ENCODE assay signal across 19 cellular contexts in the genomic region with DNA sequence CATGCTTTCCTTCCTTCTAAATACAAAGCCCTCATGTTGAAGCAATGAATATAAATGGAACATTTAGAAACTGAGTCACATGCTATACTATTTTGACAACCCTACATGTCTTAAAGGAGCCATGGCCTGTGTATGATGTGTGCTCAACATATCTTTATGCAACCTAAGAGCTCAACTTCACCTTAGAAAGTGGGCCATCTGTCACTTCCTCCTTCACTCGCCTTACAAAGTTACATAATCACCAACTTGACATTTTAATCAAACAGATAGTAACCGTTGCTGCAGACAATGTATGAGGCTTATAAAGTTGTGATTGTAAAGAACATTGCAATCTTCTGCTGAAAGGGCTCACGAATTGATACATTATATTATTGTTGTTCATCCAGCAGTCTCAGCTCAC.
DNase-seq lines count a peak whose midpoint lies in the region; ATAC-seq lines count a peak whose summit lies in the region.
"Had no signal": no experiment of that assay in that cellular context is flagged by ENCODE, and none has a peak within 500 bp of the region (broad histone marks: within the 10 kb centered on the region; RNA-seq: fewer than 3 reads in every experiment).

No MANE protein-coding gene starts in this region.

- no peaks in the 10 kb centered on the region for H3K9me3 ChIP-seq in HAP-1
- H3K9me3 ChIP-seq: Peyer's patch had no signal

- DNase-seq in CD1c-positive myeloid dendritic cell (ENCODE audit: extremely low spot score), result peak; percentile 17
- peak; percentile 16 for DNase-seq in KBM-7
- DNase-seq in NCI-H524 (lab: John Stamatoyannopoulos, UW), result peak; percentile 73 to 93
- peak; percentile 26 for DNase-seq in SKM-1 treated with dmso at 0.1 percent for 144 hours (lab: John Stamatoyannopoulos, UW; ENCODE audit: unreplicated experiment)
- no peak for DNase-seq in HAP-1 (ENCODE audit: low spot score in 2 of 2)
- DNase-seq in AG08396 (ENCODE audit: low spot score), result no peak
- no peak for DNase-seq in NCI-H226
- DNase-seq: CD4-positive, alpha-beta memory T cell; DND-41; GDM1; HFFc6; MM.1S; NCI-H1436; NCI-H2081; NK-92 treated with Interleukin-12 subunit alpha and Interleukin-12 subunit beta, amount 100 ng/mL, for 24 hours; Peyer's patch; Right ventricle myocardium superior; SW 1271 had no signal

- no peak for ATAC-seq in GM21360 (IDR thresholded peaks at IDR 0.05; ENCODE audit: unreplicated experiment)

- H3K4me3 ChIP-seq in HAP-1, result no peak overlapping the region
- H3K4me3 ChIP-seq: Peyer's patch had no signal

- in situ Hi-C loops in KBM-7 (cut with MboI; ENCODE audit: low pct_unique_long_range_greater_than_20kb, low sequenced_read_pairs) (loop anchor here (25.0 kb wide), 1 partner anchor 487 kb away; no protein-coding TSS in a partner anchor), HAP-1 (cut with MboI; ENCODE audit: low sequenced_read_pairs) (loop anchor here (25.0 kb wide), 1 partner anchor 487 kb away; no protein-coding TSS in a partner anchor)

- H3K36me3 ChIP-seq in HAP-1 (replicated peaks), result no peaks in the 10 kb centered on the region
- H3K36me3 ChIP-seq: Peyer's patch had no signal

- H3K27me3 ChIP-seq in HAP-1 (ENCODE audit: low read depth), result no peaks in the 10 kb centered on the region
- H3K27me3 ChIP-seq: Peyer's patch had no signal

- peaks cover 10% of the 10 kb centered on the region for H3K4me1 ChIP-seq in HAP-1
- H3K4me1 ChIP-seq: Peyer's patch had no signal

Comparison
In these comparisons a context has a peak if more than half of its experiments do, and no peak if none do; other contexts are left out.
1. DNase-seq: peak in CD1c-positive myeloid dendritic cell (single experiment), KBM-7 (single experiment), NCI-H524 (2 of 2) and SKM-1 treated with dmso at 0.1 percent for 144 hours (single experiment); none in HAP-1 (0 of 2), AG08396 (single experiment) and NCI-H226 (single experiment).